In the genomic region with DNA sequence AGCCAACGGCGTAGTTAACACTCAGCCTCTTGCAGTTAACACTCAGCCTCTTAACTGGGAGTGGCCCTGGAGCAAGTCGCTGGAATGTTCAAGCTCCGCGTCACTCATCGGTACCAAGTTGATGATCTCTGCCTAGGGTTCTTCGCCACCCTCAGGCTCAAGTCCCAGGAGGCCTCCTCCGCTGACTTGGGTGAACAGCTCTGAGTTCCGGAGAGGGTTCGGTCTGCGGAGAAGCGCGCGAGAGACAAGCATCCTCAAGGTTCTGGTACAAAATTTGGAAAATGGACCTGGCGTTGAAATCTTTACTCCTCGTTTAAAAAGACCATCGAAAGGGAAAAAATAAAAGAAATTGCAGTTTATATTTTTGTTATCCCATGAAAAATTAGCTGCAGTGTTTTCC, we compare ENCODE assay signal across 9 cellular contexts. TPM values are rescaled to one million over a fixed set of nuclear protein-coding genes. Genes with fewer than 3 reads are reported as not detected.
DNase-seq lines count a peak whose midpoint lies in the region; ATAC-seq and TF ChIP-seq lines count a peak whose summit lies in the region.
"Had no signal": no experiment of that assay in that cellular context is flagged by ENCODE, and none has a peak within 500 bp of the region (broad histone marks: within the 10 kb centered on the region; RNA-seq: fewer than 3 reads in every experiment).

No MANE protein-coding gene starts in this region.

- H3K9me3 ChIP-seq in H9 (ENCODE audit: control insufficient read depth, low read depth, low read length) (no peaks in the 10 kb centered on the region), heart right ventricle (no peaks in the 10 kb centered on the region)

- no peak overlapping the region for H3K27ac ChIP-seq in H9 (ENCODE audit: insufficient read length, low read depth, low read length)
- peak overlapping the region; percentile 84 to 93 (median 90) for H3K27ac ChIP-seq in heart right ventricle

- no peak overlapping the region for H2BK15ac ChIP-seq in H9 (ENCODE audit: low read depth, low read length)

- no peak overlapping the region for H3K18ac ChIP-seq in H9 (ENCODE audit: insufficient read length, low read depth, low read length)

- H3K4me1 ChIP-seq in H9 (ENCODE audit: insufficient read depth, low read length) = no peaks in the 10 kb centered on the region; the same call in 1 of the 2 replicates
- H3K4me1 ChIP-seq in heart right ventricle = peaks cover 0 to 29% (median 15%) of the 10 kb centered on the region in 9 donors

- H2BK120ac ChIP-seq in H9 (ENCODE audit: low read depth, low read length, poor library complexity, severe bottlenecking) = no peak overlapping the region

- peaks cover 8% of the 10 kb centered on the region for H3K23me2 ChIP-seq in H9 (ENCODE audit: insufficient read length, low read depth, low read length, poor library complexity, severe bottlenecking)

- DNase-seq in H9 (peak; percentile 52), heart right ventricle (peak; percentile 36 to 42), progenitor cell of endocrine pancreas (ENCODE audit: low spot score, unreplicated experiment) (no peak), cerebellar nuclear complex (lab: John Stamatoyannopoulos, UW) (no peak), NCI-H1436 (lab: John Stamatoyannopoulos, UW) (no peak), GM19240 (ENCODE audit: insufficient read length, low spot score) (no peak)
- no peak for DNase-seq in activated T-cell treated with anti-CD3 and anti-CD28 coated beads, Interleukin-2, amount 50 U/mL, for 72 hours
- DNase-seq: nucleus accumbens had no signal

- H3K4ac ChIP-seq in H9 (ENCODE audit: low read depth, low read length) = no peak overlapping the region

- no peak overlapping the region for H4K91ac ChIP-seq in H9 (ENCODE audit: insufficient read length, low read depth, low read length)

- WGBS in H9 (ENCODE audit: extremely low coverage, insufficient read length, low lambda C conversion rate) = no CpG with 5 or more reads among the region's 17 CpGs
- 8 to 14% methylated on average over 17 of the region's 17 CpGs for WGBS in heart right ventricle, 2 donors

- no peaks in the 10 kb centered on the region for H3K79me1 ChIP-seq in H9 (ENCODE audit: insufficient read depth, low read depth, low read length, poor library complexity, severe bottlenecking)

- no peaks in the 10 kb centered on the region for H3K79me2 ChIP-seq in H9 (ENCODE audit: insufficient read depth, low read length)

- H3K56ac ChIP-seq in H9 (ENCODE audit: insufficient read length, low read depth, low read length) = no peak overlapping the region

- no peak overlapping the region for H4K8ac ChIP-seq in H9 (replicated peaks; ENCODE audit: insufficient read length, low read depth, low read length)

- H2BK12ac ChIP-seq in H9 (ENCODE audit: insufficient read length, low read depth, low read length) = no peak overlapping the region

- no peak overlapping the region for H2BK5ac ChIP-seq in H9 (ENCODE audit: insufficient read length, low read length)

- H3K36me3 Mint-ChIP-seq in H9 (ENCODE audit: insufficient read depth in 1 of 3, low read depth in 3 of 3) (no peaks in the 10 kb centered on the region), progenitor cell of endocrine pancreas (ENCODE audit: insufficient read depth) (peaks cover 1% of the 10 kb centered on the region)
- H3K36me3 Mint-ChIP-seq in activated T-cell treated with anti-CD3 and anti-CD28 coated beads, Interleukin-2, amount 50 U/mL, for 72 hours (ENCODE audit: insufficient read depth in 2 of 2) = peaks cover 0 to 5% of the 10 kb centered on the region in 2 donors

- peak overlapping the region; percentile 84 to 89 for H3K4me3 Mint-ChIP-seq in H9
- peak overlapping the region; percentile 72 to 83 for H3K4me3 Mint-ChIP-seq in activated T-cell treated with anti-CD3 and anti-CD28 coated beads, Interleukin-2, amount 50 U/mL, for 72 hours
- peak overlapping the region; percentile 77 for H3K4me3 Mint-ChIP-seq in progenitor cell of endocrine pancreas (ENCODE audit: low read depth)

- H3K36me3 ChIP-seq in heart right ventricle = no peaks in the 10 kb centered on the region

- H3K23ac ChIP-seq in H9 (ENCODE audit: insufficient read length, low read depth, low read length) = no peak overlapping the region

- H3K9ac ChIP-seq in H9 (ENCODE audit: extremely low read depth, insufficient read length, low read length) = no peak overlapping the region

- TF ChIP-seq CTCF in H9 (conservative IDR thresholded peaks at IDR 0.05) (no peak), heart right ventricle (IDR thresholded peaks at IDR 0.05) (no peak), progenitor cell of endocrine pancreas (IDR thresholded peaks at IDR 0.05; ENCODE audit: unreplicated experiment) (no peak)

- H4K5ac ChIP-seq in H9 (ENCODE audit: insufficient read length, low read depth, low read length) = no peak overlapping the region

- peak overlapping the region; percentile 53 to 73 (median 66) for H3K4me3 ChIP-seq in heart right ventricle

- H3K27me3 ChIP-seq in H9 (ENCODE audit: insufficient read depth, low read length) (peaks cover 2% of the 10 kb centered on the region; the same call in 1 of the 2 replicates), heart right ventricle (peaks cover 0 to 100% (median 62%) of the 10 kb centered on the region in 7 donors)

- no peak overlapping the region for H2BK20ac ChIP-seq in H9 (ENCODE audit: low read depth, low read length, poor library complexity, severe bottlenecking)

- H3K4me1 Mint-ChIP-seq in H9 = peaks cover 29 to 33% of the 10 kb centered on the region in 2 experiments
- peaks cover 7% of the 10 kb centered on the region for H3K4me1 Mint-ChIP-seq in activated T-cell treated with anti-CD3 and anti-CD28 coated beads, Interleukin-2, amount 50 U/mL, for 72 hours (ENCODE audit: low read depth)
- peaks cover 37% of the 10 kb centered on the region for H3K4me1 Mint-ChIP-seq in progenitor cell of endocrine pancreas (ENCODE audit: low read depth)

- H3K27ac Mint-ChIP-seq in H9 = no peak overlapping the region
- H3K27ac Mint-ChIP-seq in activated T-cell treated with anti-CD3 and anti-CD28 coated beads, Interleukin-2, amount 50 U/mL, for 72 hours = no peak overlapping the region
- H3K27ac Mint-ChIP-seq in progenitor cell of endocrine pancreas = peak overlapping the region; percentile 98

- H3K27me3 Mint-ChIP-seq in H9 (ENCODE audit: low read depth) = peaks cover 56% of the 10 kb centered on the region
- H3K27me3 Mint-ChIP-seq in activated T-cell treated with anti-CD3 and anti-CD28 coated beads, Interleukin-2, amount 50 U/mL, for 72 hours (ENCODE audit: low read depth) = peaks cover 72% of the 10 kb centered on the region
- no peaks in the 10 kb centered on the region for H3K27me3 Mint-ChIP-seq in progenitor cell of endocrine pancreas

- H2AFZ ChIP-seq in H9 (ENCODE audit: low read length) = no peak overlapping the region

- no peaks in the 10 kb centered on the region for H4K20me1 ChIP-seq in H9 (ENCODE audit: control insufficient read depth, insufficient read depth, insufficient read length)

- no peak overlapping the region for H2AK5ac ChIP-seq in H9 (ENCODE audit: insufficient read length, low read length)

- intact Hi-C loops in heart right ventricle (cut with DNase I) = loop anchor here in 6 of 10 donors (2.0 to 10.0 kb wide), 5 partner anchors 72 to 118 kb away; no protein-coding TSS in a partner anchor

- peak overlapping the region; percentile 49 for H3K4me2 ChIP-seq in H9 (ENCODE audit: insufficient read depth, insufficient read length, low read length)

- H3K9me3 Mint-ChIP-seq in H9 = no peaks in the 10 kb centered on the region
- no peaks in the 10 kb centered on the region for H3K9me3 Mint-ChIP-seq in activated T-cell treated with anti-CD3 and anti-CD28 coated beads, Interleukin-2, amount 50 U/mL, for 72 hours
- no peaks in the 10 kb centered on the region for H3K9me3 Mint-ChIP-seq in progenitor cell of endocrine pancreas (ENCODE audit: low read depth)

- no peak for ATAC-seq in activated T-cell treated with anti-CD3 and anti-CD28 coated beads, Interleukin-2, amount 50 U/mL, for 72 hours (replicated peaks in 1 of 2)
- peak in 7 of 8 donors; percentile 8 to 58 (median 49) for ATAC-seq in heart right ventricle
- no peak for ATAC-seq in HG03442 (IDR thresholded peaks at IDR 0.05; ENCODE audit: unreplicated experiment)

- no peak overlapping the region for H3K14ac ChIP-seq in H9 (ENCODE audit: insufficient read depth, low read length)

- H3T11ph ChIP-seq in H9 (ENCODE audit: low read length) = no peak overlapping the region

RNA-seq across cellular contexts. Expression of gene DSP, which starts 0.9 kb away (rescaled TPM):
- 47.9 and 48.9 TPM in 2 replicates for total RNA-seq in H9 (2021)
- under 1 TPM; 0.32 to 0.48 TPM for total RNA-seq in activated T-cell treated with anti-CD3 and anti-CD28 coated beads, Interleukin-2, amount 50 U/mL, for 72 hours
- 100 to 1,000 TPM; 273 to 471 (median 379) TPM for total RNA-seq in heart right ventricle
- 10 to 100 TPM; 56.5 to 79.1 TPM for polyA plus RNA-seq in heart right ventricle
- total RNA-seq in progenitor cell of endocrine pancreas = 365 and 366 TPM in 2 replicates

RNA-seq across cellular contexts. Expression of gene SNRNP48, which starts 49.4 kb away (rescaled TPM):
- total RNA-seq in H9 (2021) (16.1 and 16.9 TPM in 2 replicates), heart right ventricle (10 to 100 TPM in 9 of 10 donors, 1 to 10 TPM in 1; 9.1 to 21.1 (median 13.1) TPM), progenitor cell of endocrine pancreas (19.2 and 20.1 TPM in 2 replicates)
- 10 to 100 TPM; 23.8 to 26.9 TPM for total RNA-seq in activated T-cell treated with anti-CD3 and anti-CD28 coated beads, Interleukin-2, amount 50 U/mL, for 72 hours
- polyA plus RNA-seq in heart right ventricle = 10 to 100 TPM; 10.4 to 16.2 TPM

Comparison
In these comparisons a context has a peak if more than half of its experiments do, and no peak if none do; other contexts are left out.
1. DNase-seq: peak in H9 (single experiment) and heart right ventricle (2 of 2); none in activated T-cell treated with anti-CD3 and anti-CD28 coated beads, Interleukin-2, amount 50 U/mL, for 72 hours (0 of 2), progenitor cell of endocrine pancreas (single experiment), cerebellar nuclear complex (0 of 2), NCI-H1436 (single experiment) and GM19240 (single experiment).
2. ATAC-seq: peak in heart right ventricle (7 of 8); none in activated T-cell treated with anti-CD3 and anti-CD28 coated beads, Interleukin-2, amount 50 U/mL, for 72 hours (0 of 2) and HG03442 (single experiment).
3. RNA of gene DSP, which starts 0.9 kb away (total RNA-seq): 273 to 471 TPM in heart right ventricle, 365 to 366 TPM in progenitor cell of endocrine pancreas and 47.9 to 48.9 TPM in H9; 0.32 to 0.48 TPM in activated T-cell treated with anti-CD3 and anti-CD28 coated beads, Interleukin-2, amount 50 U/mL, for 72 hours; every median in the first group is over 10 times any median in the second.
4. Peak in every context shown above with its lines, with median percentiles within 50 percentile points of each other: H3K4me3 Mint-ChIP-seq.